Comparison of ENCODE assay signal across 1 cellular context in the genomic region with DNA sequence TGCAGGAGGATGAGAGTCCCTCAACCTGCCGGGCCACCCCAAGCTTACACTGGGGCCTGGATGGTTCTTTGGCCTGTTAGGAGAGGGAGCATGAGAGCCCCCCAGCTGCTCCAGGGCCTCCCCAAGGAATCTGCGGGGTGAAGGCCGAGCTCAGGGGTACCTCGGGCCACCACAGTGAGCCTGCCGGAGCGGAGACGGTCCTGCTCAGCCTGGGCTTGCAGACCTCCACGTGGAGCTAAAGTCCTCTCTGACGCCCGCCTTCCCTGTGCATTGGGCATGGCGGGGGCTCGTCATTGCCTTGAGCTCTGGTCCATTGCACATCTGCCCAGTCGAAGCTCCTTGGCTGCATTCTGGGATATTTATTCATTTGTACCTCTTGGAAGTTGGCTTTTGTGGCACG.
TF ChIP-seq lines count a peak whose summit lies in the region.

No MANE protein-coding gene starts in this region.

TF ChIP-seq in HEK293T, 16 proteins besides CTCF, POLR2A, EP300 and RAD21 (continued from another document):
- TF ChIP-seq PKNOX1 (IDR thresholded peaks at IDR 0.05) (no peak), NFRKB (IDR thresholded peaks at IDR 0.05) (no peak), CTBP1 (IDR thresholded peaks at IDR 0.05; ENCODE audit: borderline replicate concordance) (no peak), HDGF (IDR thresholded peaks at IDR 0.05; ENCODE audit: borderline replicate concordance) (no peak), BHLHE40 (IDR thresholded peaks at IDR 0.05; ENCODE audit: borderline replicate concordance) (no peak), SP1 (IDR thresholded peaks at IDR 0.05) (no peak), TARDBP (IDR thresholded peaks at IDR 0.05) (no peak), SUZ12 (IDR thresholded peaks at IDR 0.05) (no peak), FOXA1 (IDR thresholded peaks at IDR 0.05) (no peak)
